In genomic region chr13:94327318-94327717, GRCh38 we compare ENCODE assay signal across 9 cellular contexts.
A peak's percentile ranks its signal among the peaks of the same experiment; 100 is the strongest.
DNase-seq lines count a peak whose midpoint lies in the region; ATAC-seq and TF ChIP-seq lines count a peak whose summit lies in the region.
"Had no signal": no experiment of that assay in that cellular context is flagged by ENCODE, and none has a peak within 500 bp of the region (broad histone marks: within the 10 kb centered on the region; RNA-seq: fewer than 3 reads in every experiment).

No MANE protein-coding gene starts in this region.

- peaks cover 33% of the 10 kb centered on the region for H3K4me1 ChIP-seq in DOHH2 (ENCODE audit: control insufficient read depth, low read length)

- no peaks in the 10 kb centered on the region for H3F3A ChIP-seq in DOHH2 (ENCODE audit: control insufficient read depth, insufficient read depth)

- H3K27me3 ChIP-seq in DOHH2 (ENCODE audit: control insufficient read depth, low read length): no peaks in the 10 kb centered on the region

- peak; percentile 90 for ATAC-seq in GM19438 (IDR thresholded peaks at IDR 0.05; ENCODE audit: low read depth, unreplicated experiment)
- ATAC-seq in HG03175 (IDR thresholded peaks at IDR 0.05; ENCODE audit: unreplicated experiment): peak; percentile 93
- ATAC-seq in central memory CD8-positive, alpha-beta T cell (replicated peaks; ENCODE audit: extremely low read depth, poor library complexity, severe bottlenecking): peak; percentile 15

- peaks cover 6% of the 10 kb centered on the region for H3K36me3 Mint-ChIP-seq in central memory CD8-positive, alpha-beta T cell (ENCODE audit: insufficient read depth)

- H3K27me3 Mint-ChIP-seq in central memory CD8-positive, alpha-beta T cell: no peaks in the 10 kb centered on the region

- H3K9me3 ChIP-seq in DOHH2 (ENCODE audit: control insufficient read depth, insufficient read depth, low read length): no peaks in the 10 kb centered on the region
- H3K9me3 ChIP-seq: thoracic aorta had no signal

- DNase-seq in central memory CD8-positive, alpha-beta T cell (ENCODE audit: low spot score in 2 of 2): no peak
- no peak for DNase-seq in SW480 (ENCODE audit: low spot score)
- DNase-seq in DMS53 (lab: John Stamatoyannopoulos, UW): no peak
- no peak for DNase-seq in COLO829 (ENCODE audit: low spot score)
- DNase-seq in iPS-NIHi11 (ENCODE audit: low spot score): no peak

- peak overlapping the region; percentile 27 for H3K27ac Mint-ChIP-seq in central memory CD8-positive, alpha-beta T cell (ENCODE audit: low read depth)

- TF ChIP-seq CTCF in DOHH2 (IDR thresholded peaks at IDR 0.05; ENCODE audit: low read depth, low read length, poor library complexity, severe bottlenecking): no peak

- H3K79me2 ChIP-seq in DOHH2 (ENCODE audit: control insufficient read depth, low read length): no peaks in the 10 kb centered on the region

- H3K4me1 Mint-ChIP-seq in central memory CD8-positive, alpha-beta T cell: peaks cover 73% of the 10 kb centered on the region

- H3K4me3 Mint-ChIP-seq in central memory CD8-positive, alpha-beta T cell: peak overlapping the region; percentile 52

- peak overlapping the region; percentile 49 for H3K4me3 ChIP-seq in DOHH2 (ENCODE audit: low read length)
- H3K4me3 ChIP-seq: thoracic aorta had no signal

- H4K20me1 ChIP-seq in DOHH2 (ENCODE audit: control insufficient read depth, insufficient read depth, low read depth, low read length): no peaks in the 10 kb centered on the region

- peak overlapping the region; percentile 9; the same call in 1 of the 2 replicates for H3K27ac ChIP-seq in DOHH2 (ENCODE audit: low read depth, low read length)
- H3K27ac ChIP-seq: thoracic aorta had no signal

- H3K9me3 Mint-ChIP-seq in central memory CD8-positive, alpha-beta T cell: no peaks in the 10 kb centered on the region

- peak overlapping the region; percentile 64 for H3K4me2 ChIP-seq in DOHH2 (ENCODE audit: low read length)

- no peaks in the 10 kb centered on the region for H3K36me3 ChIP-seq in DOHH2 (ENCODE audit: control insufficient read depth, low read length)
- H3K36me3 ChIP-seq: thoracic aorta had no signal

- no peaks in the 10 kb centered on the region for H3K9me2 ChIP-seq in DOHH2 (replicated peaks; ENCODE audit: control insufficient read depth, low read length)

Comparison
In these comparisons a context has a peak if more than half of its experiments do, and no peak if none do; other contexts are left out.
1. ATAC-seq: peak in every context shown above with its lines; median percentile 93 in HG03175; 90 in GM19438; 15 in central memory CD8-positive, alpha-beta T cell.